Comparison of ENCODE assay signal across 14 cellular contexts in genomic region chr11:60633645-60634044, GRCh38.
DNase-seq lines count a peak whose midpoint lies in the region; ATAC-seq, FAIRE-seq and TF ChIP-seq lines count a peak whose summit lies in the region.
"Had no signal": no experiment of that assay in that cellular context is flagged by ENCODE, and none has a peak within 500 bp of the region (broad histone marks: within the 10 kb centered on the region; RNA-seq: fewer than 3 reads in every experiment).

No MANE protein-coding gene starts in this region.

- H2AFZ ChIP-seq in DND-41 (ENCODE audit: low read depth, low read length), result no peak overlapping the region

- H3K36me3 ChIP-seq in DND-41 (ENCODE audit: insufficient read depth, low read length) (no peaks in the 10 kb centered on the region), heart left ventricle (no peaks in the 10 kb centered on the region)
- H3K36me3 ChIP-seq: esophagus squamous epithelium, suprapubic skin had no signal

- peak; percentile 41 for DNase-seq in DND-41
- no peak for DNase-seq in GM19239 (ENCODE audit: insufficient read length, low spot score)
- no peak for DNase-seq in AG08395 (ENCODE audit: low spot score)
- no peak for DNase-seq in heart left ventricle
- no peak for DNase-seq in NCI-H187 (lab: John Stamatoyannopoulos, UW)
- DNase-seq in KG1 (lab: John Stamatoyannopoulos, UW), result no peak
- DNase-seq: activated naive CD4-positive, alpha-beta T cell; esophagus squamous epithelium; NCI-H1417 treated with DMSO at 0.1 percent for 48 hours; SK-N-SH had no signal

- H3K27ac ChIP-seq in DND-41 (ENCODE audit: low read length) (peak overlapping the region; percentile 64), heart left ventricle (no peak overlapping the region)
- H3K27ac ChIP-seq: esophagus squamous epithelium, suprapubic skin had no signal

- intact Hi-C loops in heart left ventricle (cut with DNase I), result no loop called here

- TF ChIP-seq CTCF in DND-41 (IDR thresholded peaks at IDR 0.05; ENCODE audit: borderline replicate concordance, extremely low read depth, low read length, poor library complexity, severe bottlenecking) (peak; percentile 5), heart left ventricle (IDR thresholded peaks at IDR 0.05) (no peak)

- no peak overlapping the region for H3K9ac ChIP-seq in DND-41 (ENCODE audit: low read depth, low read length)
- H3K9ac ChIP-seq: SK-N-SH had no signal

- no peaks in the 10 kb centered on the region for H3K79me2 ChIP-seq in DND-41 (ENCODE audit: insufficient read depth, low read length)

- 55 to 65% (median 61%) methylated on average over 1 of the region's 1 CpG for WGBS in heart left ventricle, 4 donors

- H4K20me1 ChIP-seq in DND-41 (ENCODE audit: insufficient read depth, low read length), result no peaks in the 10 kb centered on the region

- ATAC-seq in DND-41 (ENCODE audit: insufficient read depth, low read depth) (peak; percentile 82), HG02610 (IDR thresholded peaks at IDR 0.05; ENCODE audit: unreplicated experiment) (peak; percentile 87), HG03378 (IDR thresholded peaks at IDR 0.05; ENCODE audit: unreplicated experiment) (peak; percentile 71), heart left ventricle (no peak)
- ATAC-seq: activated CD4-positive, alpha-beta T cell treated with anti-CD3 and anti-CD28 coated beads for 36 hours had no signal

- FAIRE-seq in GM19239 (lab: Jason Lieb, UNC), result peak; percentile 77

- no peaks in the 10 kb centered on the region for H3K27me3 ChIP-seq in DND-41 (ENCODE audit: insufficient read depth, low read length, poor library complexity)
- H3K27me3 ChIP-seq in heart left ventricle, result peaks cover 0 to 4% (median 0%) of the 10 kb centered on the region in 9 donors
- H3K27me3 ChIP-seq: esophagus squamous epithelium, suprapubic skin had no signal

- H3K9me3 ChIP-seq in DND-41 (ENCODE audit: insufficient read depth, low read length, severe bottlenecking) (peaks cover 5% of the 10 kb centered on the region), heart left ventricle (peaks cover 0 to 20% (median 3%) of the 10 kb centered on the region in 12 donors)
- H3K9me3 ChIP-seq: esophagus squamous epithelium, SK-N-SH had no signal

- H3K4me3 ChIP-seq in DND-41 (ENCODE audit: low read depth in 1 of 2, low read length in 2 of 2), result no peak overlapping the region
- no peak overlapping the region for H3K4me3 ChIP-seq in heart left ventricle
- H3K4me3 ChIP-seq: esophagus squamous epithelium, suprapubic skin had no signal

- H3K4me1 ChIP-seq in DND-41 (ENCODE audit: insufficient read depth, low read length) (peaks cover 33% of the 10 kb centered on the region), heart left ventricle (no peaks in the 10 kb centered on the region)
- H3K4me1 ChIP-seq: esophagus squamous epithelium, suprapubic skin had no signal

- no peak overlapping the region for H3K4me2 ChIP-seq in DND-41 (ENCODE audit: insufficient read depth, low read length)
- H3K4me2 ChIP-seq: SK-N-SH had no signal

- TF ChIP-seq POLR2A in heart left ventricle (IDR thresholded peaks at IDR 0.05), result no peak

Comparison
In these comparisons a context has a peak if more than half of its experiments do, and no peak if none do; other contexts are left out.
1. ATAC-seq: peak in DND-41 (single experiment), HG02610 (single experiment) and HG03378 (single experiment); none in heart left ventricle (0 of 4).